8 cellular contexts compared by ENCODE assay signal in the genomic region with DNA sequence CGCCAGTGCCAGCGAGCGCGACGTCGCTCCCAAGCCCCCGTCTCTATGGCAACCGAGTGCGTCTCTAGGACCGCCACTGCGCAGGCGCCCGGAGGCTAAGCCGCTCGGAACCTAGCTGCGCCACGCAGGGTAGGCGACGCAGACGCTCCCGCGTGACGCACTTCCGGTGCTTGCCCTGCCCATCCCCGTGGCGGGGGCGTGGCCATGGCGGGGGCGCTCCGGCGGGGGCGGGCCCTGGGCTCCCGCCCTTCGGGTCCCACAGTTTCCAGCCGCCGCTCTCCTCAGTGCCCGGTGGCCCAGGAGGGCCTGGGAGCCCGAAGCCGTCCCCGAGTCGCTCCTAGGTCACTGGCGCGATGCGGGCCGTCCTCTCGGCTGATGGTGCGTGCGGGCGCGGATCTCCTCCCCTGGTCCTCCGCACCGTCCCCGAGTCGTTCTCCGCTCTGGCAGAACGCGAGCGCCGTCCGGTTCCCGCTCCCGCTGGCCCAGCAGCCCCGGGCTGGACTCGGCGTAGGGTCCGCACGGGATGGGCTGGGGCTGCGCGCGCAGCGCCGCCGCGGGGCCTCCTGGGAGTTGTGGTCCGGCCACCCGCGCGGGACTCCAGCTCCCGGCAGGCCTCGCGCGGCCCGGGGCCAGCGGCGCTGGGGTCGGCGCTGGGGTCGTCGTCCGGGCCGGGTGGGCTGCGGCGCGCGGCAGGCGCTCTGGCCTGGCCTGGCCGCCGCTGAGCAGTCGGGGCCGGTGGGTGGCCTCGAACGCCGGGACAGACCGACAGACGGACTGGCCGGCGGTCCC. TPM values are rescaled to one million over a fixed set of nuclear protein-coding genes. Genes with fewer than 3 reads are reported as not detected.
DNase-seq lines count a peak whose midpoint lies in the region; ATAC-seq lines count a peak whose summit lies in the region.

A gene (plus strand): TSS at position 245 of the 789 bp plus-strand sequence. CDS start 7,953 bp downstream, outside the sequence.

- peak within 1 kb of the TSS; percentile 97 for H2BK120ac ChIP-seq in mesenchymal stem cell (ENCODE audit: low read depth, low read length)

- H3K18ac ChIP-seq in mesenchymal stem cell (ENCODE audit: low read depth in 1 of 2, low read length in 2 of 2), result peak within 1 kb of the TSS; percentile 99 to 100

- H2AK5ac ChIP-seq in mesenchymal stem cell (ENCODE audit: low read length, severe bottlenecking), result peak within 1 kb of the TSS; percentile 16

- peaks cover 25% of the 10 kb centered on the region for H3K4me1 ChIP-seq in mesenchymal stem cell (ENCODE audit: control insufficient read depth, insufficient read depth, low read depth, low read length)

- H3K4me2 ChIP-seq in mesenchymal stem cell (ENCODE audit: low read length, poor library complexity, severe bottlenecking), result peak within 1 kb of the TSS; percentile 85

- peaks cover 49% of the 10 kb centered on the region for H3K79me1 ChIP-seq in mesenchymal stem cell (replicated peaks; ENCODE audit: low read length, poor library complexity, severe bottlenecking)

- peak within 1 kb of the TSS in 1 of 2 experiments; percentile 54 for H2BK12ac ChIP-seq in mesenchymal stem cell (ENCODE audit: low read length in 2 of 2)

- H4K91ac ChIP-seq in mesenchymal stem cell (ENCODE audit: low read length), result peak within 1 kb of the TSS; percentile 100

- H3K4me3 Mint-ChIP-seq in effector memory CD8-positive, alpha-beta T cell, result peak within 1 kb of the TSS; percentile 92 to 97

- peak within 1 kb of the TSS; percentile 84 for H3K27ac ChIP-seq in mesenchymal stem cell (ENCODE audit: low read length, poor library complexity, severe bottlenecking)

- H2BK5ac ChIP-seq in mesenchymal stem cell (ENCODE audit: low read depth, low read length, poor library complexity, severe bottlenecking), result peak within 1 kb of the TSS; percentile 99

- peak within 1 kb of the TSS; percentile 90 to 97 for H3K4me3 ChIP-seq in mesenchymal stem cell (ENCODE audit: insufficient read depth in 1 of 2, low read depth in 1 of 2, low read length in 2 of 2)

- H3K23ac ChIP-seq in mesenchymal stem cell (ENCODE audit: low read length in 2 of 2), result peak within 1 kb of the TSS in 1 of 2 experiments; percentile 83

- H3K9me3 ChIP-seq in mesenchymal stem cell (ENCODE audit: control insufficient read depth, low read length), result no peaks in the 10 kb centered on the region

- no peaks in the 10 kb centered on the region for H3K27me3 Mint-ChIP-seq in effector memory CD8-positive, alpha-beta T cell

- H3K9me3 Mint-ChIP-seq in effector memory CD8-positive, alpha-beta T cell, result no peaks in the 10 kb centered on the region

- H3K27ac Mint-ChIP-seq in effector memory CD8-positive, alpha-beta T cell, result peak within 1 kb of the TSS; percentile 97 to 98

- peaks cover 13 to 36% of the 10 kb centered on the region in 2 experiments for H3K36me3 ChIP-seq in mesenchymal stem cell (ENCODE audit: control insufficient read depth in 1 of 2, insufficient read depth in 2 of 2, low read depth in 1 of 2, low read length in 2 of 2)

- peak; percentile 99 for DNase-seq in COR-L47 (lab: John Stamatoyannopoulos, UW)
- DNase-seq in HT1080 (ENCODE audit: low read depth), result peak; percentile 90
- DNase-seq in NOMO-1 treated with dmso at 0.1 percent for 144 hours (lab: John Stamatoyannopoulos, UW; ENCODE audit: unreplicated experiment), result peak; percentile 92
- DNase-seq in activated CD8-positive, alpha-beta memory T cell treated with anti-CD3 and anti-CD28 coated beads for 48 hours (ENCODE audit: low read depth in 2 of 3, low spot score in 2 of 3), result peak; percentile 94 to 96 (median 95)
- peak; percentile 98 to 99 (median 98) for DNase-seq in effector memory CD8-positive, alpha-beta T cell
- DNase-seq in mesenchymal stem cell, result peak; percentile 96
- peak; percentile 96 for DNase-seq in stimulated activated CD8-positive, alpha-beta memory T cell treated with anti-CD3 and anti-CD28 coated beads, Interleukin-12 subunit alpha, Interleukin-12 subunit beta, amount 100 ng/mL, for 4 hours (ENCODE audit: low read depth)

- peak within 1 kb of the TSS; percentile 99 for H3K9ac ChIP-seq in mesenchymal stem cell (ENCODE audit: low read length)

- WGBS in mesenchymal stem cell, result under 1% methylated on average over 79 of the region's 107 CpGs

- no peaks in the 10 kb centered on the region for H3K27me3 ChIP-seq in mesenchymal stem cell (ENCODE audit: control insufficient read depth in 1 of 2, insufficient read depth in 1 of 2, low read length in 2 of 2)

- peak; percentile 76 for ATAC-seq in GM21360 (IDR thresholded peaks at IDR 0.05; ENCODE audit: unreplicated experiment)
- peak; percentile 82 for ATAC-seq in effector memory CD8-positive, alpha-beta T cell (replicated peaks)

- peak within 1 kb of the TSS in 1 of 2 experiments; percentile 95 for H3K14ac ChIP-seq in mesenchymal stem cell (ENCODE audit: low read length in 2 of 2)

- peaks cover 30% of the 10 kb centered on the region for H3K36me3 Mint-ChIP-seq in effector memory CD8-positive, alpha-beta T cell (ENCODE audit: insufficient read depth)

- H4K8ac ChIP-seq in mesenchymal stem cell (ENCODE audit: low read length), result peak within 1 kb of the TSS; percentile 100

- peak within 1 kb of the TSS; percentile 84 for H2AFZ ChIP-seq in mesenchymal stem cell (ENCODE audit: low read depth, low read length)

- H3K4me1 Mint-ChIP-seq in effector memory CD8-positive, alpha-beta T cell (ENCODE audit: low read depth in 2 of 2), result peaks cover 21 to 27% of the 10 kb centered on the region in 2 donors

- peak within 1 kb of the TSS; percentile 96 for H2BK15ac ChIP-seq in mesenchymal stem cell (ENCODE audit: low read depth, poor library complexity, severe bottlenecking)

- peak within 1 kb of the TSS; percentile 98 to 100 for H3K4ac ChIP-seq in mesenchymal stem cell (ENCODE audit: low read depth in 1 of 2, low read length in 2 of 2)

RNA-seq across cellular contexts. Expression of the gene that starts here (rescaled TPM):
- total RNA-seq in HT1080 (2014; rRNA removed; shearing (Covaris generic)), result 11.0 and 12.6 TPM in 2 replicates
- polyA plus RNA-seq in HT1080 (2015; cell fraction: cytosol; rRNA removed), result 8.5 and 11.9 TPM in 2 replicates
- polyA plus RNA-seq in HT1080 (2015; cell fraction: nucleus; rRNA removed), result 62.4 and 67.7 TPM in 2 replicates
- 33.5 TPM for polyA plus RNA-seq in mesenchymal stem cell (2013, experiment 1 of 2)
- 35.8 TPM for polyA plus RNA-seq in mesenchymal stem cell (2013, experiment 2 of 2)

Comparison
In these comparisons a context has a peak if more than half of its experiments do, and no peak if none do; other contexts are left out.
1. Peak in every context shown above with its lines: DNase-seq, ATAC-seq, H3K4me3 ChIP-seq and H3K27ac ChIP-seq.